ENCODE assay signal across 23 cellular contexts in the genomic region with DNA sequence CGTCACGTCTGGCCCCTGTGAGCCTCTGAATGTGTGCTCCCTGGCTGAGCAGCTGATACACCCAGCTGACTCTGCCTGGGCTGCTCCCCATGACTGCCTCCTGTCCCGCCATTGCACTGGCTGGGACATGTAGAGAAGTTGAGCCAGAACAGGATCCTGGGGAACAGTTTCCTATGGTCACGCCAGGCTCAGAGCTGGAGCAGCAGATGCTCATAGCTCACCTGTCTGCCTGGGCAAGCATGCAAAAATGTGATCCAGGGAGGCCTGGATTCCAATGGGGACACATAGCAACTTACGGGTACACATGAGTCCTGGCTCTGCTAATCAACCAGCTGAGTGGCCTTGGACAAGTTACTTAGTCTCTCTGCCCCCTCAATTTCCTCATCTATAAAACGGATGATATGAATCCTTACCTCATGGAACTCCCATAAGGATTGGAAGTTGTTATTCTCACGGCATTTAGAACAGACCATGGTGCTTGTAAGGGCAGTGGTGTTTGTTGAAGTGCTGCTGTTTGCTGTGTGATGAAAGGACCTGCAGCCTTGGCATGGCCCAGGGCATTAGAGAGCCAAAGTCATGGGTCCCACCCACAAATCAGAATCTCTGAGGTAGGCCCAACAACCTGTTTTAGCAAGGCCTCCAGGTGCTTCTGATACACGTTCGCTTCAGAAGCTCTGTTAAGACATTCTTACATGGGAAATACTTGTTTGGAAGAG.
"Had no signal": no experiment of that assay in that cellular context is flagged by ENCODE, and none has a peak within 500 bp of the region (broad histone marks: within the 10 kb centered on the region; RNA-seq: fewer than 3 reads in every experiment).

No MANE protein-coding gene starts in this region.

- H3K27me3 Mint-ChIP-seq: dendritic cell treated with granulocyte-macrophage colony-stimulating factor and Interleukin-4, amounts not matched to agents 40 ng/mL and 50 ng/mL, for 4 days; type B pancreatic cell had no signal

- H3K9me3 ChIP-seq: neutrophil, spleen, stomach had no signal

- H3K27ac Mint-ChIP-seq: dendritic cell treated with granulocyte-macrophage colony-stimulating factor and Interleukin-4, amounts not matched to agents 40 ng/mL and 50 ng/mL, for 4 days; effector memory CD8-positive, alpha-beta T cell; immature natural killer cell; naive B cell; type B pancreatic cell had no signal

- H3K9me3 Mint-ChIP-seq: dendritic cell treated with granulocyte-macrophage colony-stimulating factor and Interleukin-4, amounts not matched to agents 40 ng/mL and 50 ng/mL, for 4 days; effector memory CD8-positive, alpha-beta T cell had no signal

- H3K27me3 ChIP-seq: cardiac muscle cell, foreskin keratinocyte, neutrophil, spleen, stomach had no signal

- H3K27ac ChIP-seq: cardiac muscle cell, epithelial cell of prostate, foreskin keratinocyte, neutrophil, spleen, stomach had no signal

- H3K36me3 Mint-ChIP-seq: immature natural killer cell, naive B cell, type B pancreatic cell had no signal

- H3K4me1 ChIP-seq: spleen, stomach had no signal

- ATAC-seq: effector memory CD8-positive, alpha-beta T cell; foreskin keratinocyte; left cardiac atrium; sciatic nerve had no signal

- H3K4me1 Mint-ChIP-seq: immature natural killer cell, naive B cell, nephron had no signal

- H3K36me3 ChIP-seq: cardiac muscle cell, neutrophil, spleen, stomach had no signal

- H3K4me3 ChIP-seq: cardiac muscle cell, lung, spleen, stomach had no signal

- H3K4me3 Mint-ChIP-seq: dendritic cell treated with granulocyte-macrophage colony-stimulating factor and Interleukin-4, amounts not matched to agents 40 ng/mL and 50 ng/mL, for 4 days; effector memory CD8-positive, alpha-beta T cell; immature natural killer cell; naive B cell; nephron; type B pancreatic cell had no signal

- DNase-seq: effector memory CD8-positive, alpha-beta T cell; foreskin keratinocyte; immature natural killer cell; kidney; left cardiac atrium; left ventricle myocardium superior; mesendoderm; naive B cell; spleen; stimulated activated CD4-positive, alpha-beta T cell treated with anti-CD3 and anti-CD28 coated beads, Interleukin-15, amount 100 ng/mL, for 24 hours; stimulated activated CD4-positive, alpha-beta T cell treated with anti-CD3 and anti-CD28 coated beads, Interleukin-1b, Interleukin-23, amount 100 ng/mL, for 48 hours; stimulated activated CD4-positive, alpha-beta T cell treated with anti-CD3 and anti-CD28 coated beads, Interleukin-4, amount 100 ng/mL, for 4 hours; stimulated activated naive CD4-positive, alpha-beta T cell; stomach; substantia nigra had no signal
